Comparison of ENCODE assay signal across 1 cellular context in genomic region chr22:28112130-28112529, GRCh38.
TF ChIP-seq lines count a peak whose summit lies in the region.

No MANE protein-coding gene starts in this region.

TF ChIP-seq in SK-N-SH, 30 proteins besides CTCF, POLR2A, EP300 and RAD21 (continued from another document):
- no peak for TF ChIP-seq REST (IDR thresholded peaks at IDR 0.05; ENCODE audit: low read depth, low read length)
- TF ChIP-seq RFX5 (IDR thresholded peaks at IDR 0.05; ENCODE audit: low read length) = no peak
- no peak for TF ChIP-seq FOXM1 (IDR thresholded peaks at IDR 0.05; ENCODE audit: low read depth)
- TF ChIP-seq USF2 (IDR thresholded peaks at IDR 0.05; ENCODE audit: borderline replicate concordance, low read depth, low read length) = no peak
- TF ChIP-seq POLR2AphosphoS5 (IDR thresholded peaks at IDR 0.05; ENCODE audit: low read depth, low read length) = no peak
- TF ChIP-seq PBX3 (IDR thresholded peaks at IDR 0.05) = no peak
- TF ChIP-seq MAX (IDR thresholded peaks at IDR 0.05; ENCODE audit: low read depth) = no peak
- TF ChIP-seq IRF3 (IDR thresholded peaks at IDR 0.05; ENCODE audit: low read depth, low read length) = no peak
- TF ChIP-seq GABPA (IDR thresholded peaks at IDR 0.05; ENCODE audit: low read depth) = no peak
- TF ChIP-seq NRF1 (IDR thresholded peaks at IDR 0.05; ENCODE audit: low read depth, low read length) = no peak
- no peak for TF ChIP-seq TCF12 (IDR thresholded peaks at IDR 0.05)
- no peak for TF ChIP-seq CHD2 (IDR thresholded peaks at IDR 0.05; ENCODE audit: low read length, partially characterized antibody)
- no peak for TF ChIP-seq GATA2 (CRISPR knock-in tag; IDR thresholded peaks at IDR 0.05)
- TF ChIP-seq YY1 (IDR thresholded peaks at IDR 0.05; ENCODE audit: low read depth) = no peak
